9 cellular contexts compared by ENCODE assay signal in the genomic region with DNA sequence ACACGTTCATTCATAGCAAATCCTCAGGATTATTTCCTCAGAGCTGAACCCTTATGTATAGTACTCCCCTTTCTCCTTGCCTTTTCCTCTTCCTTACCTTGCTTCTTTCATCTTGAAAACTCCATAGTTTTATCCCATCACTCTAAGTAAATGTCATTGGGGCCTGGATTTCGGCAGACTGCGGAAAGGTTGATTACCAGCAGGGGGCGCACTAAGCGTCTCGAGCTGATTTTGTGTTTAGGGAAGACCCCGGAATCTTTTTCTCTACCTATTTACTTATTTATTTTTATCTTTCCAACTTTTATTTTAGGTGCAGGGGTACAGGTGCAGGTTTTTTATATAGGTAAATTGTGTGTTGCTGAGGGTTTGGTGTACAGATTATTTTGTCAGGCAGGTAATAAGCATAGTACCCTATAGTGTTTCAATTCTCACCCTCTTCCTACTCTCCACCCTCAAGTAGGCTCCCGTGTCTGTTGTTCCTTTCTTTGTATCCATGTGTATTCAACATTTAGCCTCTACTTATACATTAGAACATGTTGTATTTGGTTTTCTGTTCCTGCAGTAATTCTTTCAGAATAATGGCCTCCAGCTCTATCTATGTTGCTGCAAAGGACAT.
DNase-seq lines count a peak whose midpoint lies in the region; ATAC-seq lines count a peak whose summit lies in the region.
"Had no signal": no experiment of that assay in that cellular context is flagged by ENCODE, and none has a peak within 500 bp of the region (broad histone marks: within the 10 kb centered on the region; RNA-seq: fewer than 3 reads in every experiment).

No MANE protein-coding gene starts in this region.

- no peaks in the 10 kb centered on the region for H3K9me3 Mint-ChIP-seq in activated naive CD8-positive, alpha-beta T cell treated with anti-CD3 and anti-CD28 coated beads, Interleukin-2, amount 50 U/mL, for 24 hours
- no peaks in the 10 kb centered on the region for H3K9me3 Mint-ChIP-seq in stimulated activated memory B cell treated with anti-CD40 and anti-IgM and Interleukin-4, amounts not matched to agents 10 μg/mL and 1 μg/mL and 100 μg/mL, for 72 hours
- H3K9me3 Mint-ChIP-seq: activated naive CD4-positive, alpha-beta T cell treated with anti-CD3 and anti-CD28 coated beads, Interleukin-2, amount 50 U/mL, for 72 hours had no signal

- no peak for ATAC-seq in activated naive CD8-positive, alpha-beta T cell treated with anti-CD3 and anti-CD28 coated beads, Interleukin-2, amount 50 U/mL, for 24 hours
- no peak for ATAC-seq in stimulated activated memory B cell treated with anti-CD40 and anti-IgM and Interleukin-4, amounts not matched to agents 10 μg/mL and 1 μg/mL and 100 μg/mL, for 72 hours
- ATAC-seq: activated naive CD4-positive, alpha-beta T cell treated with anti-CD3 and anti-CD28 coated beads, Interleukin-2, amount 50 U/mL, for 72 hours had no signal

- H3K27ac Mint-ChIP-seq in activated naive CD8-positive, alpha-beta T cell treated with anti-CD3 and anti-CD28 coated beads, Interleukin-2, amount 50 U/mL, for 24 hours: no peak overlapping the region
- no peak overlapping the region for H3K27ac Mint-ChIP-seq in stimulated activated memory B cell treated with anti-CD40 and anti-IgM and Interleukin-4, amounts not matched to agents 10 μg/mL and 1 μg/mL and 100 μg/mL, for 72 hours
- H3K27ac Mint-ChIP-seq: activated naive CD4-positive, alpha-beta T cell treated with anti-CD3 and anti-CD28 coated beads, Interleukin-2, amount 50 U/mL, for 72 hours had no signal

- peaks cover 24% of the 10 kb centered on the region for H3K27me3 Mint-ChIP-seq in activated naive CD8-positive, alpha-beta T cell treated with anti-CD3 and anti-CD28 coated beads, Interleukin-2, amount 50 U/mL, for 24 hours
- H3K27me3 Mint-ChIP-seq in stimulated activated memory B cell treated with anti-CD40 and anti-IgM and Interleukin-4, amounts not matched to agents 10 μg/mL and 1 μg/mL and 100 μg/mL, for 72 hours: no peaks in the 10 kb centered on the region

- H3K36me3 Mint-ChIP-seq in activated naive CD8-positive, alpha-beta T cell treated with anti-CD3 and anti-CD28 coated beads, Interleukin-2, amount 50 U/mL, for 24 hours (ENCODE audit: low read depth): no peaks in the 10 kb centered on the region
- H3K36me3 Mint-ChIP-seq in stimulated activated memory B cell treated with anti-CD40 and anti-IgM and Interleukin-4, amounts not matched to agents 10 μg/mL and 1 μg/mL and 100 μg/mL, for 72 hours: peaks cover 15% of the 10 kb centered on the region
- H3K36me3 Mint-ChIP-seq: activated naive CD4-positive, alpha-beta T cell treated with anti-CD3 and anti-CD28 coated beads, Interleukin-2, amount 50 U/mL, for 72 hours had no signal

- DNase-seq in activated gamma-delta T cell treated with Interleukin-2 at 50 U/mL for 16 hours (peak; percentile 12), activated gamma-delta T cell (lab: John Stamatoyannopoulos, UW) (no peak), NCI-H82 (lab: John Stamatoyannopoulos, UW) (peak; percentile 67), inferior parietal cortex (ENCODE audit: extremely low spot score) (peak; percentile 58), COR-L47 (lab: John Stamatoyannopoulos, UW) (no peak)
- peak; percentile 55 for DNase-seq in activated naive CD8-positive, alpha-beta T cell treated with anti-CD3 and anti-CD28 coated beads, Interleukin-2, amount 50 U/mL, for 24 hours
- DNase-seq in stimulated activated CD8-positive, alpha-beta memory T cell treated with anti-CD3 and anti-CD28 coated beads, Interleukin-7, amount 100 ng/mL, for 24 hours (ENCODE audit: low read depth): peak; percentile 11

- H3K4me3 Mint-ChIP-seq in activated naive CD8-positive, alpha-beta T cell treated with anti-CD3 and anti-CD28 coated beads, Interleukin-2, amount 50 U/mL, for 24 hours: no peak overlapping the region
- H3K4me3 Mint-ChIP-seq in stimulated activated memory B cell treated with anti-CD40 and anti-IgM and Interleukin-4, amounts not matched to agents 10 μg/mL and 1 μg/mL and 100 μg/mL, for 72 hours: no peak overlapping the region

- no peaks in the 10 kb centered on the region for H3K4me1 Mint-ChIP-seq in activated naive CD8-positive, alpha-beta T cell treated with anti-CD3 and anti-CD28 coated beads, Interleukin-2, amount 50 U/mL, for 24 hours
- peaks cover 38% of the 10 kb centered on the region for H3K4me1 Mint-ChIP-seq in stimulated activated memory B cell treated with anti-CD40 and anti-IgM and Interleukin-4, amounts not matched to agents 10 μg/mL and 1 μg/mL and 100 μg/mL, for 72 hours

Comparison
In these comparisons a context has a peak if more than half of its experiments do, and no peak if none do; other contexts are left out.
1. DNase-seq: peak in activated gamma-delta T cell treated with Interleukin-2 at 50 U/mL for 16 hours (single experiment), NCI-H82 (single experiment), activated naive CD8-positive, alpha-beta T cell treated with anti-CD3 and anti-CD28 coated beads, Interleukin-2, amount 50 U/mL, for 24 hours (single experiment), inferior parietal cortex (single experiment) and stimulated activated CD8-positive, alpha-beta memory T cell treated with anti-CD3 and anti-CD28 coated beads, Interleukin-7, amount 100 ng/mL, for 24 hours (single experiment); none in activated gamma-delta T cell (single experiment) and COR-L47 (single experiment).